16 cellular contexts compared by ENCODE assay signal in the genomic region with DNA sequence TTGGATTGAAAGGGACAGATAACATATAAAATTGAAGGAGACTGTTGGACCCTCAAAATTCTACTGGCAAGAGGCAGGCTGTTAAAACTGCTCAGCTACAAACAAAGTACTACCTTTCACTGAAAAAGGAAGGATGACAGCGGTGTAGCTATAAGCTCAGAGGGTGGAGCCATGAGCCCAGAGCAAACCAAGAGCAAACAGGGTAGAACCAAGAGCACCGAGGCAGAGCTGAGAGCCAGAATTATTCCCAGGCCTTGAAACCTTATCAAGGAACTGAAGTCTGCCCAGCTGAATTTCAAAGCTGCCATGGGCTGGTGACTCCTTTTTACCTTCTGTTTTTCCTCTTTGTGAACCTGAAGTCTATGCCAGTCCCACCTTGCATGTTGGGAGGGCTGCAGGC.
DNase-seq lines count a peak whose midpoint lies in the region; ATAC-seq, FAIRE-seq and TF ChIP-seq lines count a peak whose summit lies in the region.
"Had no signal": no experiment of that assay in that cellular context is flagged by ENCODE, and none has a peak within 500 bp of the region (broad histone marks: within the 10 kb centered on the region; RNA-seq: fewer than 3 reads in every experiment).

No MANE protein-coding gene starts in this region.

- peak overlapping the region; percentile 71 for H3K27ac ChIP-seq in left ventricle myocardium inferior (replicated peaks)
- peak overlapping the region in 15 of 21 experiments; percentile 2 to 79 (median 42) for H3K27ac ChIP-seq in skin epidermis
- H3K27ac ChIP-seq in ascending aorta: peak overlapping the region in 1 of 2 donors; percentile 56

- TF ChIP-seq CTCF in left ventricle myocardium inferior (IDR thresholded peaks at IDR 0.05; ENCODE audit: borderline replicate concordance): no peak
- no peak for TF ChIP-seq CTCF in ascending aorta (IDR thresholded peaks at IDR 0.05)

- no peaks in the 10 kb centered on the region for H3K27me3 Mint-ChIP-seq in activated T-helper 17 cell treated with anti-CD3 and anti-CD28 coated beads, Interleukin-2, amount 50 U/mL, for 72 hours
- peaks cover 0 to 2% (median 0%) of the 10 kb centered on the region in 3 donors for H3K27me3 Mint-ChIP-seq in immature natural killer cell (ENCODE audit: low read depth in 3 of 3)
- H3K27me3 Mint-ChIP-seq: activated CD8-positive, alpha-beta T cell treated with anti-CD3 and anti-CD28 coated beads for 36 hours; naive thymus-derived CD4-positive, alpha-beta T cell had no signal

- H3K4me3 ChIP-seq in left ventricle myocardium inferior (no peak overlapping the region), skin epidermis (no peak overlapping the region), ascending aorta (no peak overlapping the region)

- H3K9me3 Mint-ChIP-seq in activated T-helper 17 cell treated with anti-CD3 and anti-CD28 coated beads, Interleukin-2, amount 50 U/mL, for 72 hours: no peaks in the 10 kb centered on the region
- no peaks in the 10 kb centered on the region for H3K9me3 Mint-ChIP-seq in immature natural killer cell
- H3K9me3 Mint-ChIP-seq: activated CD8-positive, alpha-beta T cell treated with anti-CD3 and anti-CD28 coated beads for 36 hours; naive thymus-derived CD4-positive, alpha-beta T cell had no signal

- H3K4me3 Mint-ChIP-seq in activated T-helper 17 cell treated with anti-CD3 and anti-CD28 coated beads, Interleukin-2, amount 50 U/mL, for 72 hours: no peak overlapping the region
- H3K4me3 Mint-ChIP-seq in immature natural killer cell: no peak overlapping the region
- H3K4me3 Mint-ChIP-seq: activated CD8-positive, alpha-beta T cell treated with anti-CD3 and anti-CD28 coated beads for 36 hours; naive thymus-derived CD4-positive, alpha-beta T cell had no signal

- H3K4me1 Mint-ChIP-seq in activated T-helper 17 cell treated with anti-CD3 and anti-CD28 coated beads, Interleukin-2, amount 50 U/mL, for 72 hours: no peaks in the 10 kb centered on the region
- no peaks in the 10 kb centered on the region for H3K4me1 Mint-ChIP-seq in immature natural killer cell

- peaks cover 61% of the 10 kb centered on the region for H3K4me1 ChIP-seq in left ventricle myocardium inferior
- H3K4me1 ChIP-seq in ascending aorta: peaks cover 0 to 10% of the 10 kb centered on the region in 2 donors

- in situ Hi-C loops in KBM-7 (cut with MboI; ENCODE audit: low pct_unique_long_range_greater_than_20kb, low sequenced_read_pairs): no loop called here

- H3K9me3 ChIP-seq in left ventricle myocardium inferior (replicated peaks) (no peaks in the 10 kb centered on the region), ascending aorta (no peaks in the 10 kb centered on the region)

- DNase-seq in KBM-7 (peak; percentile 18), left ventricle myocardium inferior (no peak), ascending aorta (ENCODE audit: low spot score in 2 of 2) (no peak), HTR-8/SVneo (ENCODE audit: insufficient read length, low spot score) (no peak), immature natural killer cell (no peak)
- DNase-seq: activated CD8-positive, alpha-beta T cell treated with anti-CD3 and anti-CD28 coated beads for 36 hours; DMS79; glutamatergic neuron; naive thymus-derived CD4-positive, alpha-beta T cell; NCI-H187; stimulated activated CD4-positive, alpha-beta T cell treated with anti-CD3 and anti-CD28 coated beads, Interleukin-2, amount 100 ng/mL, for 48 hours had no signal

- peaks cover 51% of the 10 kb centered on the region for H3K36me3 ChIP-seq in left ventricle myocardium inferior
- H3K36me3 ChIP-seq in ascending aorta: peaks cover 43 to 63% of the 10 kb centered on the region in 2 donors

- peak overlapping the region; percentile 5 for H3K27ac Mint-ChIP-seq in activated T-helper 17 cell treated with anti-CD3 and anti-CD28 coated beads, Interleukin-2, amount 50 U/mL, for 72 hours
- H3K27ac Mint-ChIP-seq in immature natural killer cell: no peak overlapping the region
- H3K27ac Mint-ChIP-seq: activated CD8-positive, alpha-beta T cell treated with anti-CD3 and anti-CD28 coated beads for 36 hours had no signal

- peaks cover 39% of the 10 kb centered on the region for H3K36me3 Mint-ChIP-seq in activated T-helper 17 cell treated with anti-CD3 and anti-CD28 coated beads, Interleukin-2, amount 50 U/mL, for 72 hours (ENCODE audit: low read depth)
- H3K36me3 Mint-ChIP-seq in immature natural killer cell: peaks cover 11 to 32% (median 18%) of the 10 kb centered on the region in 3 donors

- H3K27me3 ChIP-seq in left ventricle myocardium inferior (ENCODE audit: low read depth) (no peaks in the 10 kb centered on the region), ascending aorta (no peaks in the 10 kb centered on the region)

- no peak for ATAC-seq in activated T-helper 17 cell treated with anti-CD3 and anti-CD28 coated beads, Interleukin-2, amount 50 U/mL, for 72 hours (replicated peaks)
- no peak for ATAC-seq in GM19351 (IDR thresholded peaks at IDR 0.05; ENCODE audit: unreplicated experiment)
- ATAC-seq: activated CD8-positive, alpha-beta T cell treated with anti-CD3 and anti-CD28 coated beads for 36 hours; HCT116; naive thymus-derived CD4-positive, alpha-beta T cell had no signal

- FAIRE-seq in HTR-8/SVneo (lab: Jason Lieb, UNC): no peak
- FAIRE-seq: urothelium cell line had no signal

- intact Hi-C loops in left ventricle myocardium inferior (cut with micrococcal nuclease) (no loop called here), ascending aorta (cut with DNase I) (no loop called here)
